29 cellular contexts compared by ENCODE assay signal in genomic region chr18:7914834-7915670, GRCh38.
"Had no signal": no experiment of that assay in that cellular context is flagged by ENCODE, and none has a peak within 500 bp of the region (broad histone marks: within the 10 kb centered on the region; RNA-seq: fewer than 3 reads in every experiment).

No MANE protein-coding gene starts in this region.

- H3K36me3 ChIP-seq: esophagus squamous epithelium, gastroesophageal sphincter, heart right ventricle had no signal

- H3K4me3 ChIP-seq: body of pancreas, esophagus squamous epithelium, gastroesophageal sphincter, heart right ventricle had no signal

- H3K9me3 ChIP-seq: body of pancreas, esophagus squamous epithelium had no signal

- FAIRE-seq: astrocyte, colon had no signal

- H3K27ac ChIP-seq: esophagus squamous epithelium, gastroesophageal sphincter, heart right ventricle had no signal

- DNase-seq: activated CD4-positive, alpha-beta memory T cell treated with anti-CD3 and anti-CD28 coated beads, Interleukin-2, amount 10 ng/mL, durations not matched to agents 7 days and 5 days; activated CD4-positive, alpha-beta T cell treated with anti-CD3 and anti-CD28 coated beads for 1 hour; activated CD4-positive, alpha-beta T cell treated with anti-CD3 and anti-CD28 coated beads for 4 hours; activated CD4-positive, alpha-beta T cell treated with anti-CD3 and anti-CD28 coated beads, Interleukin-2, amount 10 ng/mL, durations not matched to agents 7 days and 5 days; activated CD4-positive, alpha-beta T cell treated with anti-CD3 and anti-CD28 coated beads, Interleukin-2, amount 50 U/mL, for 4 hours; activated CD8-positive, alpha-beta memory T cell treated with anti-CD3 and anti-CD28 coated beads for 24 hours; activated effector memory CD4-positive, alpha-beta T cell treated with Interleukin-2 at 50 U/mL for 16 hours; activated gamma-delta T cell treated with Interleukin-2 at 50 U/mL for 16 hours; activated naive CD4-positive, alpha-beta T cell treated with anti-CD3 and anti-CD28 coated beads, Interleukin-2, amount 50 U/mL, for 16 hours; activated naive CD4-positive, alpha-beta T cell treated with Interleukin-2 at 50 U/mL for 16 hours; activated T-cell treated with anti-CD3 and anti-CD28 coated beads, Interleukin-2, amount 50 U/mL, for 4 hours; amniotic stem cell; anterior cingulate cortex; body of pancreas; caudate nucleus; cortex of kidney; dermis blood vessel endothelial cell; effector CD4-positive, alpha-beta T cell; effector memory CD8-positive, alpha-beta T cell; erythroblast; esophagus squamous epithelium; foreskin melanocyte; heart right ventricle; T-helper 2 cell had no signal

- H3K4me1 ChIP-seq: esophagus squamous epithelium had no signal

- H3K27me3 ChIP-seq: body of pancreas, esophagus squamous epithelium, gastroesophageal sphincter, heart right ventricle had no signal

- ATAC-seq: activated T-cell treated with anti-CD3 and anti-CD28 coated beads, Interleukin-2, amount 50 U/mL, for 4 hours; activated T-helper 17 cell treated with anti-CD3 and anti-CD28 coated beads, Interleukin-2, amount 50 U/mL, for 72 hours; body of pancreas; effector memory CD8-positive, alpha-beta T cell; gastroesophageal sphincter; heart right ventricle; WTC11 had no signal
